ENCODE assay signal across 15 cellular contexts in the genomic region with DNA sequence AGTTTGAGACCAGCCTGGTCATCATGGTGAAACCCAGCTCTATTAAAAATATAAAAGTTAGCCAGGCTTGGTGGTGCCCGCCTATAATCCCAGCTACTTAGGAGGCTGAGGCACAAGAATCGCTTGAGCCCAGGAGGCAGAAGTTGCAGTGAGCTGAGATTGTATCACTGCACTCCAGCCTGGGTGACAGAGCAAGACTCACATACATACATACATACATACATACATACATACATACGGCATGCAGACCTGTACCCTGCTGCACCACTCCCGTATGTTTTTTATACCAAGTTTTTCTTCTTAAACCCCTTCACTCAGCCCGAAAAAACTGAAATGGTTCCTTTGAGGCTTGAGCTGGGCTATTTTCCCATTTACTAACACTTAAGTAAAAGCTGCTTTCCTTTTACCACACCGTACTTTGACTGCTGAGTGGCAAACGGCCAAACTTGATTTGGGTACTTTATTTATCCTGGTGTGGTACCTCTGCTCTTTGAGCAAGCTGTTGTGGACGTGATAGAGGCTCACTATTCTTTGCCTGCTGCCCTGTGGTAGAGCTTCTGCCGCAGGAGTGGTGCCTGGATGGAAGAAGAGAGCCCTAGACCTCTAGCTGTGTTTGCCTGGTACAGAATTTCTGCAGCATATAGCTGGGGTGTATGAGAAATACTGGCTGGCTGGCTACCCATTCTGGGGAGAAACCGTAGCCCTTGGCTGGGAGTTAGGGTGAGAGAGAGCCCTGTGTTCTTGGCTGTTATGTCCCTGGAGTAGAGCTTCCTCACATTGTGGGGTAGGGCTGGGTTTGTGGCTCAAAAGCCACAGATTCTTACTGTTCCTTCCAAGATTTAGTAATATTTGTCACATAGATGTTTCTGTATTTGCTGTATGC. TPM values are rescaled to one million over a fixed set of nuclear protein-coding genes. Genes with fewer than 3 reads are reported as not detected.
DNase-seq lines count a peak whose midpoint lies in the region; FAIRE-seq and TF ChIP-seq lines count a peak whose summit lies in the region.
"Had no signal": no experiment of that assay in that cellular context is flagged by ENCODE, and none has a peak within 500 bp of the region (broad histone marks: within the 10 kb centered on the region; RNA-seq: fewer than 3 reads in every experiment).

No MANE protein-coding gene starts in this region.

- no peak overlapping the region for H2BK15ac ChIP-seq in H9 (ENCODE audit: low read depth, low read length)

- peak overlapping the region; percentile 91 for H3K23ac ChIP-seq in H9 (ENCODE audit: insufficient read length, low read depth, low read length)

- no peak overlapping the region for H4K91ac ChIP-seq in H9 (ENCODE audit: insufficient read length, low read depth, low read length)

- no peaks in the 10 kb centered on the region for H3K9me3 Mint-ChIP-seq in H9
- H3K9me3 Mint-ChIP-seq: stimulated activated naive B cell treated with anti-CD40 and anti-IgM and Interleukin-4, amounts not matched to agents 10 μg/mL and 1 μg/mL and 100 μg/mL, for 72 hours had no signal

- no peak overlapping the region for H2AK5ac ChIP-seq in H9 (ENCODE audit: insufficient read length, low read length)

- H2BK120ac ChIP-seq in H9 (ENCODE audit: low read depth, low read length, poor library complexity, severe bottlenecking) = no peak overlapping the region

- H3K4me1 Mint-ChIP-seq in H9 = no peaks in the 10 kb centered on the region

- H3K14ac ChIP-seq in H9 (ENCODE audit: insufficient read depth, low read length) = no peak overlapping the region

- peak overlapping the region; percentile 68 for H3K4me3 ChIP-seq in adipocyte (ENCODE audit: low read length)
- H3K4me3 ChIP-seq in left ventricle myocardium inferior = peak overlapping the region; percentile 50
- peak overlapping the region in 2 of 3 donors; percentile 29 to 57 for H3K4me3 ChIP-seq in skeletal muscle tissue (ENCODE audit: low read length in 3 of 3)
- H3K4me3 ChIP-seq: spleen had no signal

- no peak overlapping the region for H3K4me3 Mint-ChIP-seq in H9
- H3K4me3 Mint-ChIP-seq: activated naive CD8-positive, alpha-beta T cell; stimulated activated naive B cell treated with anti-CD40 and anti-IgM and Interleukin-4, amounts not matched to agents 10 μg/mL and 1 μg/mL and 100 μg/mL, for 72 hours had no signal

- H3K4me1 ChIP-seq in H9 (ENCODE audit: insufficient read depth, low read length) (no peaks in the 10 kb centered on the region), adipocyte (ENCODE audit: control insufficient read depth, insufficient read depth, low read length) (peaks cover 43% of the 10 kb centered on the region), left ventricle myocardium inferior (peaks cover 44% of the 10 kb centered on the region), skeletal muscle tissue (ENCODE audit: control insufficient read depth in 3 of 3, insufficient read depth in 3 of 3, low read length in 3 of 3) (peaks cover 9 to 19% (median 17%) of the 10 kb centered on the region in 3 donors)

- H3K79me1 ChIP-seq in H9 (ENCODE audit: insufficient read depth, low read depth, low read length, poor library complexity, severe bottlenecking) = peaks cover 13% of the 10 kb centered on the region

- no peaks in the 10 kb centered on the region for H3K23me2 ChIP-seq in H9 (ENCODE audit: insufficient read length, low read depth, low read length, poor library complexity, severe bottlenecking)

- in situ Hi-C loops in GM13977 (cut with MboI; ENCODE audit: low pct_unique_long_range_greater_than_20kb, low sequenced_read_pairs, unreplicated experiment) = no loop called here

- intact Hi-C loops in left ventricle myocardium inferior (cut with micrococcal nuclease) = no loop called here

- no peak overlapping the region for H4K8ac ChIP-seq in H9 (replicated peaks; ENCODE audit: insufficient read length, low read depth, low read length)

- no peak for TF ChIP-seq CTCF in H9 (conservative IDR thresholded peaks at IDR 0.05)
- TF ChIP-seq CTCF in left ventricle myocardium inferior (IDR thresholded peaks at IDR 0.05; ENCODE audit: borderline replicate concordance) = no peak
- no peak for TF ChIP-seq CTCF in GM13977 (IDR thresholded peaks at IDR 0.05; ENCODE audit: extremely low read depth, insufficient read depth, missing control alignments)

- H3K4me2 ChIP-seq in H9 (ENCODE audit: insufficient read depth, insufficient read length, low read length) = no peak overlapping the region

- FAIRE-seq in GM19239 (lab: Jason Lieb, UNC) = no peak
- FAIRE-seq: endothelial cell of umbilical vein had no signal

- H3K27ac Mint-ChIP-seq in H9 = peak overlapping the region in 2 of 3 experiments; percentile 27 to 80; a peak in 3 of 7 replicates
- H3K27ac Mint-ChIP-seq: activated naive CD8-positive, alpha-beta T cell; stimulated activated naive B cell treated with anti-CD40 and anti-IgM and Interleukin-4, amounts not matched to agents 10 μg/mL and 1 μg/mL and 100 μg/mL, for 72 hours had no signal

- H3K4ac ChIP-seq in H9 (ENCODE audit: low read depth, low read length) = no peak overlapping the region

- H3K9me3 ChIP-seq in H9 (ENCODE audit: control insufficient read depth, low read depth, low read length) (no peaks in the 10 kb centered on the region), adipocyte (ENCODE audit: control insufficient read depth, low read length) (no peaks in the 10 kb centered on the region), left ventricle myocardium inferior (replicated peaks) (no peaks in the 10 kb centered on the region), skeletal muscle tissue (ENCODE audit: control insufficient read depth in 3 of 3, low read length in 3 of 3) (no peaks in the 10 kb centered on the region)
- H3K9me3 ChIP-seq: spleen had no signal

- H3K27me3 ChIP-seq in H9 (ENCODE audit: insufficient read depth, low read length) (no peaks in the 10 kb centered on the region), adipocyte (replicated peaks; ENCODE audit: control insufficient read depth, insufficient read depth, low read length) (no peaks in the 10 kb centered on the region), left ventricle myocardium inferior (ENCODE audit: low read depth) (no peaks in the 10 kb centered on the region), skeletal muscle tissue (ENCODE audit: control insufficient read depth in 3 of 3, insufficient read depth in 3 of 3, low read length in 3 of 3) (no peaks in the 10 kb centered on the region)
- H3K27me3 ChIP-seq: spleen had no signal

- peaks cover 16% of the 10 kb centered on the region; the same call in 1 of the 2 replicates for H3K79me2 ChIP-seq in H9 (ENCODE audit: insufficient read depth, low read length)

- H3K9ac ChIP-seq in H9 (ENCODE audit: extremely low read depth, insufficient read length, low read length) (no peak overlapping the region), adipocyte (ENCODE audit: low read length) (peak overlapping the region; percentile 76), skeletal muscle tissue (ENCODE audit: low read depth in 1 of 3, low read length in 3 of 3) (peak overlapping the region in 2 of 3 donors; percentile 20 to 54)

- no peak overlapping the region for H4K5ac ChIP-seq in H9 (ENCODE audit: insufficient read length, low read depth, low read length)

- no peak overlapping the region for H2BK12ac ChIP-seq in H9 (ENCODE audit: insufficient read length, low read depth, low read length)

- no peaks in the 10 kb centered on the region for H3K27me3 Mint-ChIP-seq in H9 (ENCODE audit: low read depth)
- H3K27me3 Mint-ChIP-seq: activated naive CD8-positive, alpha-beta T cell; stimulated activated naive B cell treated with anti-CD40 and anti-IgM and Interleukin-4, amounts not matched to agents 10 μg/mL and 1 μg/mL and 100 μg/mL, for 72 hours had no signal

- H3K36me3 Mint-ChIP-seq in H9 (ENCODE audit: insufficient read depth in 1 of 3, low read depth in 3 of 3) = no peaks in the 10 kb centered on the region; a peak in 1 of 7 replicates
- H3K36me3 Mint-ChIP-seq: activated naive CD8-positive, alpha-beta T cell had no signal

- H3K27ac ChIP-seq in H9 (ENCODE audit: insufficient read length, low read depth, low read length) = no peak overlapping the region
- H3K27ac ChIP-seq in left ventricle myocardium inferior (replicated peaks) = peak overlapping the region; percentile 88
- H3K27ac ChIP-seq in skeletal muscle tissue (ENCODE audit: low read depth, low read length) = peak overlapping the region; percentile 1
- H3K27ac ChIP-seq: VCaP had no signal

- no peak overlapping the region for H2AFZ ChIP-seq in H9 (ENCODE audit: low read length)

- H3K36me3 ChIP-seq in adipocyte (ENCODE audit: control insufficient read depth, insufficient read depth, low read length, severe bottlenecking) (no peaks in the 10 kb centered on the region), left ventricle myocardium inferior (no peaks in the 10 kb centered on the region), skeletal muscle tissue (ENCODE audit: control insufficient read depth in 3 of 3, insufficient read depth in 3 of 3, low read length in 3 of 3) (no peaks in the 10 kb centered on the region)

- H3T11ph ChIP-seq in H9 (ENCODE audit: low read length) = no peak overlapping the region

- DNase-seq in H9 (no peak), adipocyte (ENCODE audit: low read depth) (no peak), left ventricle myocardium inferior (no peak), GM13977 (ENCODE audit: low spot score) (no peak), GM19239 (ENCODE audit: insufficient read length, low spot score) (no peak), SW 1271 (lab: John Stamatoyannopoulos, UW) (no peak)
- DNase-seq in stimulated activated CD4-positive, alpha-beta T cell treated with anti-CD3 and anti-CD28 coated beads, Interleukin-4, amount 100 ng/mL, for 24 hours = no peak
- DNase-seq: DMS79; NK-92 treated with Interleukin-12 subunit alpha and Interleukin-12 subunit beta, amount 100 ng/mL, for 24 hours; spleen; stimulated activated naive B cell treated with anti-CD40 and anti-IgM and Interleukin-4, amounts not matched to agents 10 μg/mL and 1 μg/mL and 100 μg/mL, for 72 hours had no signal

- H2BK20ac ChIP-seq in H9 (ENCODE audit: low read depth, low read length, poor library complexity, severe bottlenecking) = no peak overlapping the region

- no peak overlapping the region for H3K56ac ChIP-seq in H9 (ENCODE audit: insufficient read length, low read depth, low read length)

- H4K20me1 ChIP-seq in H9 (ENCODE audit: control insufficient read depth, insufficient read depth, insufficient read length) = no peaks in the 10 kb centered on the region

- H3K18ac ChIP-seq in H9 (ENCODE audit: insufficient read length, low read depth, low read length) = no peak overlapping the region

- WGBS in H9 (ENCODE audit: extremely low coverage, insufficient read length, low lambda C conversion rate) = no CpG with 5 or more reads among the region's 10 CpGs

- no peak overlapping the region for H2BK5ac ChIP-seq in H9 (ENCODE audit: insufficient read length, low read length)

RNA-seq across cellular contexts. Expression of a gene that starts 19.4 kb away (rescaled TPM):
- total RNA-seq in H9 (2021) (59.5 and 63.0 TPM in 2 replicates), left ventricle myocardium inferior (30.3 TPM), skeletal muscle tissue (30.3 TPM)

RNA-seq across cellular contexts. Expression of a gene that starts 28.3 kb away (rescaled TPM):
- total RNA-seq in H9 (2021) (35.5 and 36.0 TPM in 2 replicates), left ventricle myocardium inferior (16.9 TPM), skeletal muscle tissue (13.0 TPM)
